8 cellular contexts compared by ENCODE assay signal in the genomic region with DNA sequence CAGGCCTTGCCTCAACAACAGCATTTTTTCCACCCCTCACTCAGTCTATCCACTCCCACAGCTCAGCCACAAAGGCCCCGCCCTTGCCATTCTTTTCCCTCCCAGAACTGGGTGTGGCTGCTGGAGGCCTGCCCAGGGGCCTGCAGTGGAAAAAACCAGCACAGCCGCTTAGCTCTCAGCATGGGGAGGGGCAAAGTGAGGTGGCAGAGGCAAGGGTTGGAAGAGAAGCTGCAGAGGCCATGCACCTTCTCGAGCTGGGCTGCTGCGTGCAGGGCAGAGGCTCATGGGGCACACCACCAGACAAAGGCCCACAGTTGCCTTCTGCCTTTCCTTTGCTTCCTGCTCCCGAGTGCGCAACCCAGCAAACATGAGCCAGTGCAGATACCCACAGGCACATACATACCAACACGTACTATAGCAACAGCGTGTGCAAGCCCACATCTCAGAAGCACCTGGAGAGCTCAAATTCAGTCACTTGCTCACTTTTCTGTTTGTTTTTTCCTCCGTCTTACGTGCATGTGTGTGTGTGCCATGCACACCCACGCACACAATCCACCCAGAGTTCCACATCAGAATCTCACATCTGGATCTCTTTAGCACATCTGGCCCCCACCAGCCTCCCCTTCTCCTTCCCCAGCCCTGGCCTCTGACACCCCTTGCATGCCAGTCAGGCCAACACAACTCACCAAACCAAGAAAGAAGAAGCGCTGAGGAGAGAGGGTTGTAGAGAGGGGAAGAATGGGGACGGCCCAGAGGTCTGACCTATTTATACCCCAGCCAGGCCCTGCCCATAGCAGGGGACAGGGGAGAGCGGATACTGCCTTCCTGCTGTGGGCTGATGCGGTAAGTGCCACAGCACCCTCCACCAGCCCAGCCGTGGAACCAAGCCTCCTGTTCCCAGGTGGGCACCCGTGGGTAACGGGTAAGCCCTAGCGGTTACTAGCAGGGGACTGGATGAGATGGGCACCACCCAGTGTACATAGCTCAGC. TPM values are rescaled to one million over a fixed set of nuclear protein-coding genes. Genes with fewer than 3 reads are reported as not detected.
DNase-seq lines count a peak whose midpoint lies in the region; ATAC-seq and TF ChIP-seq lines count a peak whose summit lies in the region.

S100A4 (minus strand) TSS at position 740 of the 989 bp plus-strand sequence. CDS start 1,012 bp downstream, outside the sequence.

- H3K9ac ChIP-seq in Karpas-422 (ENCODE audit: low read length) (no peak within 1 kb of the TSS; the same call in 1 of the 2 replicates), neural progenitor cell (no peak within 1 kb of the TSS)

- TF ChIP-seq CTCF in fibroblast of the aortic adventitia (IDR thresholded peaks at IDR 0.05; ENCODE audit: insufficient read depth, low read length): no peak
- TF ChIP-seq CTCF in neural progenitor cell (IDR thresholded peaks at IDR 0.05): no peak

- H3K9me3 Mint-ChIP-seq in neural progenitor cell: peaks cover 4% of the 10 kb centered on the region
- H3K9me3 Mint-ChIP-seq in stimulated activated naive CD8-positive, alpha-beta T cell treated with anti-CD3 and anti-CD28 coated beads, Interleukin-15, amount 100 ng/mL, for 72 hours: no peaks in the 10 kb centered on the region

- H3K27me3 ChIP-seq in Karpas-422 (ENCODE audit: low read length): no peaks in the 10 kb centered on the region
- no peaks in the 10 kb centered on the region for H3K27me3 ChIP-seq in neural progenitor cell

- H3K4me3 ChIP-seq in Karpas-422 (ENCODE audit: low read length) (no peak within 1 kb of the TSS), fibroblast of the aortic adventitia (ENCODE audit: low read depth, low read length) (peak within 1 kb of the TSS; percentile 65), neural progenitor cell (no peak within 1 kb of the TSS)

- H3K9me3 ChIP-seq in Karpas-422 (ENCODE audit: low read length): no peaks in the 10 kb centered on the region
- H3K9me3 ChIP-seq in neural progenitor cell (ENCODE audit: low read depth): no peaks in the 10 kb centered on the region

- H4K20me1 ChIP-seq in Karpas-422 (ENCODE audit: insufficient read depth, low read depth, low read length) (no peaks in the 10 kb centered on the region), neural progenitor cell (ENCODE audit: low read depth) (no peaks in the 10 kb centered on the region)

- H3K4me2 ChIP-seq in Karpas-422 (ENCODE audit: low read depth, low read length, poor library complexity, severe bottlenecking): no peak within 1 kb of the TSS
- peak within 1 kb of the TSS; percentile 52 for H3K4me2 ChIP-seq in neural progenitor cell

- H3K27me3 Mint-ChIP-seq in neural progenitor cell (ENCODE audit: insufficient read depth, low read depth): peaks cover 20% of the 10 kb centered on the region
- no peaks in the 10 kb centered on the region for H3K27me3 Mint-ChIP-seq in stimulated activated naive CD8-positive, alpha-beta T cell treated with anti-CD3 and anti-CD28 coated beads, Interleukin-15, amount 100 ng/mL, for 72 hours

- H3K36me3 ChIP-seq in Karpas-422 (ENCODE audit: insufficient read depth, low read length): no peaks in the 10 kb centered on the region
- no peaks in the 10 kb centered on the region for H3K36me3 ChIP-seq in neural progenitor cell

- no peaks in the 10 kb centered on the region for H3K79me2 ChIP-seq in Karpas-422 (ENCODE audit: low read length)
- no peaks in the 10 kb centered on the region for H3K79me2 ChIP-seq in neural progenitor cell (ENCODE audit: low read depth)

- H3K4me3 Mint-ChIP-seq in neural progenitor cell: peak within 1 kb of the TSS; percentile 74
- peak within 1 kb of the TSS; percentile 89 to 98 for H3K4me3 Mint-ChIP-seq in stimulated activated naive CD8-positive, alpha-beta T cell treated with anti-CD3 and anti-CD28 coated beads, Interleukin-15, amount 100 ng/mL, for 72 hours

- peak within 1 kb of the TSS; percentile 98 for H3K27ac Mint-ChIP-seq in neural progenitor cell
- H3K27ac Mint-ChIP-seq in stimulated activated naive CD8-positive, alpha-beta T cell treated with anti-CD3 and anti-CD28 coated beads, Interleukin-15, amount 100 ng/mL, for 72 hours: peak within 1 kb of the TSS; percentile 99

- peaks cover 77% of the 10 kb centered on the region for H3K4me1 Mint-ChIP-seq in neural progenitor cell
- peaks cover 94% of the 10 kb centered on the region for H3K4me1 Mint-ChIP-seq in stimulated activated naive CD8-positive, alpha-beta T cell treated with anti-CD3 and anti-CD28 coated beads, Interleukin-15, amount 100 ng/mL, for 72 hours

- H3K36me3 Mint-ChIP-seq in neural progenitor cell: no peaks in the 10 kb centered on the region

- H3F3A ChIP-seq in neural progenitor cell (ENCODE audit: low read depth): no peaks in the 10 kb centered on the region

- no peaks in the 10 kb centered on the region for H3K9me2 ChIP-seq in Karpas-422 (replicated peaks; ENCODE audit: insufficient read depth, low read length)

- DNase-seq in 8988T: peak; percentile 89
- peak; percentile 82 for DNase-seq in Karpas-422
- peak; percentile 99 for DNase-seq in SHP77 (lab: John Stamatoyannopoulos, UW)
- DNase-seq in activated T-helper 1 cell treated with anti-CD3 and anti-CD28 coated beads, Interleukin-2, amount 50 U/mL, for 16 hours (ENCODE audit: low read depth in 1 of 2, low spot score in 1 of 2): peak; percentile 74 to 79
- peak; percentile 96 for DNase-seq in fibroblast of the aortic adventitia (ENCODE audit: low read depth)
- DNase-seq in neural progenitor cell (ENCODE audit: low spot score): peak; percentile 91
- peak; percentile 89 to 94 for DNase-seq in stimulated activated naive CD8-positive, alpha-beta T cell treated with anti-CD3 and anti-CD28 coated beads, Interleukin-15, amount 100 ng/mL, for 72 hours

- H3K4me1 ChIP-seq in Karpas-422 (ENCODE audit: low read length) (peaks cover 14% of the 10 kb centered on the region), neural progenitor cell (peaks cover 30% of the 10 kb centered on the region)

- 0 out of 2 replicates have a peak within 1 kb of the TSS, but pooled peaks have one; percentile 0 for H2AFZ ChIP-seq in Karpas-422 (ENCODE audit: low read length)
- peak within 1 kb of the TSS; percentile 68 for H2AFZ ChIP-seq in neural progenitor cell (replicated peaks)

- peak; percentile 81 for ATAC-seq in GM18868 (IDR thresholded peaks at IDR 0.05; ENCODE audit: unreplicated experiment)
- peak; percentile 86 for ATAC-seq in stimulated activated naive CD8-positive, alpha-beta T cell treated with anti-CD3 and anti-CD28 coated beads, Interleukin-15, amount 100 ng/mL, for 72 hours

- H3K27ac ChIP-seq in Karpas-422 (ENCODE audit: low read length): no peak within 1 kb of the TSS
- no peak within 1 kb of the TSS for H3K27ac ChIP-seq in neural progenitor cell

RNA-seq across cellular contexts. Expression of gene S100A4, which starts in this region (rescaled TPM):
- total RNA-seq in Karpas-422 (2014; rRNA removed; shearing (Covaris generic); ENCODE audit: low replicate concordance): 1.2 TPM in 1 of 2 replicates, not detected in the other
- total RNA-seq in fibroblast of the aortic adventitia (ENCODE audit: low replicate concordance) (203 and 585 TPM in 2 replicates), neural progenitor cell (ENCODE audit: low replicate concordance) (22.4 and 34.3 TPM in 2 replicates)

Comparison
In these comparisons a context has a peak if more than half of its experiments do, and no peak if none do; other contexts are left out.
1. RNA of gene S100A4 (total RNA-seq): 203 to 585 TPM in fibroblast of the aortic adventitia and 22.4 to 34.3 TPM in neural progenitor cell; 1.2 TPM in Karpas-422; every median in the first group is over 10 times any median in the second.
2. Peak in every context shown above with its lines, with median percentiles within 50 percentile points of each other: DNase-seq.